Comparison of ENCODE assay signal across 30 cellular contexts in genomic region chr12:127670796-127671195, GRCh38.
"Had no signal": no experiment of that assay in that cellular context is flagged by ENCODE, and none has a peak within 500 bp of the region (broad histone marks: within the 10 kb centered on the region; RNA-seq: fewer than 3 reads in every experiment).

No MANE protein-coding gene starts in this region.

- H3K27me3 ChIP-seq: ascending aorta, body of pancreas, brain microvascular endothelial cell, breast epithelium, cardiac muscle cell had no signal

- H3K27ac ChIP-seq: ascending aorta, body of pancreas, brain microvascular endothelial cell, breast epithelium, cardiac muscle cell had no signal

- DNase-seq: activated effector memory CD4-positive, alpha-beta T cell treated with anti-CD3 and anti-CD28 coated beads, Interleukin-2, amount 50 U/mL, for 16 hours; activated effector memory CD4-positive, alpha-beta T cell treated with Interleukin-2 at 50 U/mL for 16 hours; activated gamma-delta T cell; activated gamma-delta T cell treated with Interleukin-2 at 50 U/mL for 16 hours; activated naive CD4-positive, alpha-beta T cell; activated naive CD4-positive, alpha-beta T cell treated with anti-CD3 and anti-CD28 coated beads for 36 hours; activated naive CD4-positive, alpha-beta T cell treated with anti-CD3 and anti-CD28 coated beads, Interleukin-2, amount 10 ng/mL, durations not matched to agents 7 days and 5 days; activated naive CD4-positive, alpha-beta T cell treated with anti-CD3 and anti-CD28 coated beads, Interleukin-2, amount 50 U/mL, for 16 hours; activated naive CD4-positive, alpha-beta T cell treated with Interleukin-2 at 50 U/mL for 16 hours; activated naive CD8-positive, alpha-beta T cell treated with anti-CD3 and anti-CD28 coated beads for 36 hours; activated naive CD8-positive, alpha-beta T cell treated with anti-CD3 and anti-CD28 coated beads, Interleukin-2, amount 10 ng/mL, durations not matched to agents 7 days and 5 days; activated naive CD8-positive, alpha-beta T cell treated with anti-CD3 and anti-CD28 coated beads, Interleukin-2, amount 50 U/mL, for 24 hours; activated T-cell treated with anti-CD3 and anti-CD28 coated beads for 4 hours; activated T-cell treated with anti-CD3 and anti-CD28 coated beads, Interleukin-2, amount 50 U/mL, for 1 hour; activated T-cell treated with anti-CD3 and anti-CD28 coated beads, Interleukin-2, amount 50 U/mL, for 24 hours; activated T-cell treated with anti-CD3 and anti-CD28 coated beads, Interleukin-2, amount 50 U/mL, for 4 hours; activated T-cell treated with anti-CD3 and anti-CD28 coated beads, Interleukin-2, amount 50 U/mL, for 48 hours; activated T-cell treated with anti-CD3 and anti-CD28 coated beads, Interleukin-2, amount 50 U/mL, for 72 hours; amniotic stem cell; amygdala; anterior cingulate cortex; aorta; body of pancreas; brain microvascular endothelial cell; caudate nucleus; central memory CD4-positive, alpha-beta T cell; cerebellar nuclear complex had no signal

- H3K9me3 ChIP-seq: ascending aorta, body of pancreas, breast epithelium had no signal

- H3K4me3 ChIP-seq: ascending aorta, body of pancreas, breast epithelium, cardiac muscle cell had no signal

- H3K36me3 ChIP-seq: ascending aorta, brain microvascular endothelial cell, breast epithelium, cardiac muscle cell had no signal

- H3K4me1 ChIP-seq: ascending aorta, body of pancreas, breast epithelium had no signal
